8 cellular contexts compared by ENCODE assay signal in the genomic region with DNA sequence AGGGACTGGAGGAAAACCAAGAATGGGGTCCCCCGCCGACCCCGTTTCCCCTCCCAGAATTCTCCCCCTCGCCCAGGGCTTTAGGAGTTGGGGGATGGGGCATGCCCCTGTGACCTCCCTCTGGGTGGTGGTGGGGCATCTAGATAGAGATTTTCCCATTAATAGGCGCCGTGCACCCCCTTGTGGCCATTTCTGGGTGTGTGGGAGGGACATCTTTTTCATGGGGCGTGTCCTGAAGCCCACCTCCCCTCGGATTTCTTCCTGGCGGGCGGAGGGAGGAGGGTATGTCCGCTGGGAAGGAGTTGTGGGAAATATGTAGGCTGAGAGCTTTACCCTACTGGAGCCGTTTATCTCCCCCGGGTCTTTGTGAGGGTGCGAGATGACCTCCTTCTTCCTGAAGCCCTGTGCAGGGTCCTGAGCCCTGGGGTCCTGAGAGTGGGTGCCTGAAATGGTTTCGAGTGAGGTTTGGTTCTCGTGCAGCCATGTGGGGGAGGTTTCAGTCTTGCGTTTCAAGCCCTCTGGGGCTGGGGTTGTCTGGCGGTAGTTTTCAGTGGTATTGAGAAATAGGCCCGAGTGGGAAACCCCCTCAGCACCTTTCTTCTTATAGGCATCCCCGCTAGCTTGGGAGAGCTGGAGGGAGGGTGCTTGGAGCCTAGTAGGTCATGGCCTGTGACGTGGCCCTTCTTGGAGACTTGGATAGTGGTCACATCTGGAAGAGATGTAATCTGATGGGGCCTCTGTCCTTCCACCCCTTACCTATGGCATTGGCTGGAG. TPM values are rescaled to one million over a fixed set of nuclear protein-coding genes. Genes with fewer than 3 reads are reported as not detected.
DNase-seq lines count a peak whose midpoint lies in the region; ATAC-seq and TF ChIP-seq lines count a peak whose summit lies in the region.

No MANE protein-coding gene starts in this region.

- POLR2A ChIA-PET in CD4-positive, alpha-beta memory T cell (lab: Charles Lee; ENCODE audit: partially characterized antibody) = interaction anchor here (1.0 to 6.7 kb wide), 19 partner anchors 13 to 344 kb away, joined by 3 to 125 read pairs (median 10); a partner anchor contains a TSS

- CTCF ChIA-PET in CD4-positive, alpha-beta memory T cell (lab: Charles Lee; ENCODE audit: partially characterized antibody) = interaction anchor here (0.6 to 2.1 kb wide), 17 partner anchors 13 to 452 kb away, joined by 3 to 13 read pairs (median 5); a partner anchor contains a TSS

- peak; percentile 76 to 93 (median 80) for DNase-seq in CD4-positive, alpha-beta memory T cell
- DNase-seq in HT1080 (ENCODE audit: low read depth) (peak; percentile 71), OCI-M1 (lab: John Stamatoyannopoulos, UW) (peak; percentile 92), fibroblast of gingiva (ENCODE audit: low read depth) (peak; percentile 32), nephron progenitor cell (peak; percentile 94)
- peak; percentile 77 for DNase-seq in activated T-cell treated with anti-CD3 and anti-CD28 coated beads, Interleukin-2, amount 50 U/mL, for 4 hours

- H3K27ac ChIP-seq in CD4-positive, alpha-beta memory T cell (ENCODE audit: low read depth, low read length) = peak overlapping the region; percentile 93
- H3K27ac ChIP-seq in stomach smooth muscle (ENCODE audit: low read length) = peak overlapping the region; percentile 96

- H3K4me1 Mint-ChIP-seq in CD4-positive, alpha-beta memory T cell = peaks cover 16 to 52% (median 31%) of the 10 kb centered on the region in 4 donors
- peaks cover 30% of the 10 kb centered on the region for H3K4me1 Mint-ChIP-seq in activated T-cell treated with anti-CD3 and anti-CD28 coated beads, Interleukin-2, amount 50 U/mL, for 4 hours (ENCODE audit: low read depth)
- H3K4me1 Mint-ChIP-seq in nephron progenitor cell = peaks cover 31% of the 10 kb centered on the region

- intact Hi-C loops in CD4-positive, alpha-beta memory T cell (cut with micrococcal nuclease) = loop anchor here (1.0 to 5.0 kb wide), 8 partner anchors 38 to 805 kb away; a partner anchor contains a TSS

- H3K4me3 ChIP-seq in CD4-positive, alpha-beta memory T cell (ENCODE audit: low read length in 2 of 2) = peak overlapping the region; percentile 69 to 79
- peak overlapping the region; percentile 94 to 96 for H3K4me3 ChIP-seq in stomach smooth muscle (ENCODE audit: low read length in 2 of 2)

- H3K9me3 Mint-ChIP-seq in CD4-positive, alpha-beta memory T cell = no peaks in the 10 kb centered on the region
- no peaks in the 10 kb centered on the region for H3K9me3 Mint-ChIP-seq in activated T-cell treated with anti-CD3 and anti-CD28 coated beads, Interleukin-2, amount 50 U/mL, for 4 hours
- H3K9me3 Mint-ChIP-seq in nephron progenitor cell = no peaks in the 10 kb centered on the region

- peaks cover 14 to 23% of the 10 kb centered on the region in 2 donors for H3K36me3 Mint-ChIP-seq in CD4-positive, alpha-beta memory T cell
- peaks cover 9% of the 10 kb centered on the region for H3K36me3 Mint-ChIP-seq in activated T-cell treated with anti-CD3 and anti-CD28 coated beads, Interleukin-2, amount 50 U/mL, for 4 hours (ENCODE audit: insufficient read depth)
- peaks cover 19% of the 10 kb centered on the region for H3K36me3 Mint-ChIP-seq in nephron progenitor cell (ENCODE audit: low read depth)

- H3K9me3 ChIP-seq in CD4-positive, alpha-beta memory T cell (ENCODE audit: control insufficient read depth in 1 of 2, low read length in 2 of 2) = no peaks in the 10 kb centered on the region
- no peaks in the 10 kb centered on the region for H3K9me3 ChIP-seq in stomach smooth muscle (ENCODE audit: control insufficient read depth in 2 of 2, low read length in 2 of 2)

- peaks cover 42% of the 10 kb centered on the region for H3K4me1 ChIP-seq in CD4-positive, alpha-beta memory T cell (ENCODE audit: insufficient read depth, low read length)
- H3K4me1 ChIP-seq in stomach smooth muscle (ENCODE audit: control insufficient read depth, insufficient read depth, low read length) = peaks cover 33% of the 10 kb centered on the region

- peaks cover 10% of the 10 kb centered on the region for H3K36me3 ChIP-seq in CD4-positive, alpha-beta memory T cell (ENCODE audit: insufficient read depth, low read length)
- H3K36me3 ChIP-seq in stomach smooth muscle (ENCODE audit: control insufficient read depth in 2 of 2, insufficient read depth in 2 of 2, low read length in 2 of 2) = peaks cover 10 to 11% of the 10 kb centered on the region in 2 donors

- peak; percentile 14 to 19 for ATAC-seq in activated T-cell treated with anti-CD3 and anti-CD28 coated beads, Interleukin-2, amount 50 U/mL, for 4 hours
- no peak for ATAC-seq in HG02938 (IDR thresholded peaks at IDR 0.05; ENCODE audit: unreplicated experiment)

- H3K27ac Mint-ChIP-seq in CD4-positive, alpha-beta memory T cell = peak overlapping the region; percentile 96 to 99 (median 97)
- peak overlapping the region; percentile 96 for H3K27ac Mint-ChIP-seq in nephron progenitor cell

- no peaks in the 10 kb centered on the region for H3K27me3 Mint-ChIP-seq in CD4-positive, alpha-beta memory T cell
- H3K27me3 Mint-ChIP-seq in activated T-cell treated with anti-CD3 and anti-CD28 coated beads, Interleukin-2, amount 50 U/mL, for 4 hours (ENCODE audit: low read depth) = no peaks in the 10 kb centered on the region
- no peaks in the 10 kb centered on the region for H3K27me3 Mint-ChIP-seq in nephron progenitor cell (ENCODE audit: low read depth, poor library complexity)

- peak overlapping the region; percentile 47 to 98 for H3K9ac ChIP-seq in stomach smooth muscle (ENCODE audit: low read length in 2 of 2)

- peak; percentile 71 for TF ChIP-seq CTCF in nephron progenitor cell (IDR thresholded peaks at IDR 0.05)

- H3K4me3 Mint-ChIP-seq in CD4-positive, alpha-beta memory T cell = peak overlapping the region; percentile 82 to 99 (median 88)
- peak overlapping the region; percentile 96 for H3K4me3 Mint-ChIP-seq in activated T-cell treated with anti-CD3 and anti-CD28 coated beads, Interleukin-2, amount 50 U/mL, for 4 hours
- H3K4me3 Mint-ChIP-seq in nephron progenitor cell = peak overlapping the region; percentile 89

- H3K27me3 ChIP-seq in CD4-positive, alpha-beta memory T cell (ENCODE audit: insufficient read depth, low read length) = no peaks in the 10 kb centered on the region
- H3K27me3 ChIP-seq in stomach smooth muscle (ENCODE audit: control insufficient read depth in 1 of 2, insufficient read depth in 2 of 2, low read length in 2 of 2) = no peaks in the 10 kb centered on the region

RNA-seq across cellular contexts. Expression of a gene that starts 1.0 kb away (rescaled TPM):
- total RNA-seq in CD4-positive, alpha-beta memory T cell = 10 to 100 TPM; 76.6 to 92.9 TPM
- polyA plus RNA-seq in CD4-positive, alpha-beta memory T cell = 100 to 1,000 TPM; 140 to 213 TPM
- 540 and 551 TPM in 2 replicates for total RNA-seq in HT1080 (2014; rRNA removed; shearing (Covaris generic))
- polyA plus RNA-seq in HT1080 (2015; cell fraction: cytosol; rRNA removed) = 291 and 315 TPM in 2 replicates
- polyA plus RNA-seq in HT1080 (2015; cell fraction: nucleus; rRNA removed) = 331 and 369 TPM in 2 replicates
- 100 to 1,000 TPM; 692 to 815 (median 725) TPM for total RNA-seq in activated T-cell treated with anti-CD3 and anti-CD28 coated beads, Interleukin-2, amount 50 U/mL, for 4 hours

RNA-seq across cellular contexts. Expression of a gene that starts 11.3 kb away (rescaled TPM):
- total RNA-seq in CD4-positive, alpha-beta memory T cell = 1 to 10 TPM; 4.0 to 4.4 TPM
- under 1 TPM in 1 of 2 donors, not detected in 1; 0.24 TPM for polyA plus RNA-seq in CD4-positive, alpha-beta memory T cell
- 9.6 and 11.1 TPM in 2 replicates for total RNA-seq in HT1080 (2014; rRNA removed; shearing (Covaris generic))
- polyA plus RNA-seq in HT1080 (2015; cell fraction: cytosol; rRNA removed) = 3.7 TPM in 2 replicates
- 29.3 TPM in 2 replicates for polyA plus RNA-seq in HT1080 (2015; cell fraction: nucleus; rRNA removed)
- 10 to 100 TPM; 16.3 to 20.8 (median 17.2) TPM for total RNA-seq in activated T-cell treated with anti-CD3 and anti-CD28 coated beads, Interleukin-2, amount 50 U/mL, for 4 hours

RNA-seq across cellular contexts. Expression of a gene that starts 12.4 kb away (rescaled TPM):
- total RNA-seq in CD4-positive, alpha-beta memory T cell = 10 to 100 TPM; 21.9 to 22.1 TPM
- 10 to 100 TPM; 16.3 to 17.2 TPM for polyA plus RNA-seq in CD4-positive, alpha-beta memory T cell
- 21.2 and 26.0 TPM in 2 replicates for total RNA-seq in HT1080 (2014; rRNA removed; shearing (Covaris generic))
- 33.3 and 42.6 TPM in 2 replicates for polyA plus RNA-seq in HT1080 (2015; cell fraction: cytosol; rRNA removed)
- 24.6 and 28.6 TPM in 2 replicates for polyA plus RNA-seq in HT1080 (2015; cell fraction: nucleus; rRNA removed)
- 10 to 100 TPM; 64.6 to 71.2 (median 71.1) TPM for total RNA-seq in activated T-cell treated with anti-CD3 and anti-CD28 coated beads, Interleukin-2, amount 50 U/mL, for 4 hours

RNA-seq across cellular contexts. Expression of a gene that starts 12.4 kb away (rescaled TPM):
- 100 to 1,000 TPM; 366 to 386 TPM for total RNA-seq in CD4-positive, alpha-beta memory T cell
- polyA plus RNA-seq in CD4-positive, alpha-beta memory T cell = 10 to 100 TPM; 64.1 to 72.8 TPM
- 55.9 and 62.7 TPM in 2 replicates for total RNA-seq in HT1080 (2014; rRNA removed; shearing (Covaris generic))
- 35.0 and 43.5 TPM in 2 replicates for polyA plus RNA-seq in HT1080 (2015; cell fraction: cytosol; rRNA removed)
- polyA plus RNA-seq in HT1080 (2015; cell fraction: nucleus; rRNA removed) = 79.6 and 90.7 TPM in 2 replicates
- 100 to 1,000 TPM; 140 to 160 (median 148) TPM for total RNA-seq in activated T-cell treated with anti-CD3 and anti-CD28 coated beads, Interleukin-2, amount 50 U/mL, for 4 hours

RNA-seq across cellular contexts. Expression of a gene that starts 12.8 kb away (rescaled TPM):
- total RNA-seq in CD4-positive, alpha-beta memory T cell = 1 to 10 TPM in 1 of 2 experiments, under 1 TPM in 1; 0.64 to 1.5 TPM
- under 1 TPM; 0.24 to 0.57 TPM for polyA plus RNA-seq in CD4-positive, alpha-beta memory T cell
- 0.84 TPM in 1 of 2 replicates, not detected in the other for total RNA-seq in HT1080 (2014; rRNA removed; shearing (Covaris generic))
- 0.30 TPM in 1 of 2 replicates, not detected in the other for polyA plus RNA-seq in HT1080 (2015; cell fraction: cytosol; rRNA removed)
- 0.33 TPM in 1 of 2 replicates, not detected in the other for polyA plus RNA-seq in HT1080 (2015; cell fraction: nucleus; rRNA removed)
- 1 to 10 TPM in 1 of 3 donors, under 1 TPM in 2; 0.60 to 1.2 (median 0.95) TPM for total RNA-seq in activated T-cell treated with anti-CD3 and anti-CD28 coated beads, Interleukin-2, amount 50 U/mL, for 4 hours

Comparison
In these comparisons a context has a peak if more than half of its experiments do, and no peak if none do; other contexts are left out.
1. DNase-seq: peak in every context shown above with its lines; median percentile 94 in nephron progenitor cell; 92 in OCI-M1; 80 in CD4-positive, alpha-beta memory T cell; 77 in activated T-cell treated with anti-CD3 and anti-CD28 coated beads, Interleukin-2, amount 50 U/mL, for 4 hours; 71 in HT1080; 32 in fibroblast of gingiva.